Comparison of ENCODE assay signal across 8 cellular contexts in genomic region chr18:62186656-62187542, GRCh38. TPM values are rescaled to one million over a fixed set of nuclear protein-coding genes. Genes with fewer than 3 reads are reported as not detected.
A peak's percentile ranks its signal among the peaks of the same experiment; 100 is the strongest.
DNase-seq lines count a peak whose midpoint lies in the region; ATAC-seq and TF ChIP-seq lines count a peak whose summit lies in the region.

PIGN (minus strand) TSS chr18:62187056; CDS start chr18:62161353, 25,703 bp downstream.
RELCH (plus strand) TSS chr18:62187255; CDS start chr18:62187506, 251 bp downstream.

- no peaks in the 10 kb centered on the region for H3K36me3 ChIP-seq in left lung

- ATAC-seq in GM19395 (IDR thresholded peaks at IDR 0.05; ENCODE audit: unreplicated experiment) (peak; percentile 94), HG03565 (IDR thresholded peaks at IDR 0.05; ENCODE audit: unreplicated experiment) (peak; percentile 83), left lung (peak; percentile 97)

- H3K27ac ChIP-seq in C4-2B (peak within 1 kb of the TSS; percentile 95), left lung (peak within 1 kb of the TSS; percentile 75 to 86)

- H3K27me3 ChIP-seq in left lung: no peaks in the 10 kb centered on the region

- DNase-seq in NCI-H774 (lab: John Stamatoyannopoulos, UW) (peak; percentile 98), dermis blood vessel endothelial cell (peak; percentile 99), left lung (peak; percentile 94 to 96)
- DNase-seq in activated CD4-positive, alpha-beta T cell treated with anti-CD3 and anti-CD28 coated beads, Interleukin-2, amount 50 U/mL, for 4 hours: peak; percentile 92 to 93
- DNase-seq in stimulated activated CD4-positive, alpha-beta T cell treated with anti-CD3 and anti-CD28 coated beads, Interleukin-2, amount 100 ng/mL, for 48 hours: peak; percentile 84 to 87

- intact Hi-C loops in left lung (cut with DNase I): loop anchor here in 1 of 2 donors (10.0 kb wide), 1 partner anchor 58 kb away; no protein-coding TSS in a partner anchor

- TF ChIP-seq CTCF in C4-2B (conservative IDR thresholded peaks at IDR 0.05) (no peak), left lung (IDR thresholded peaks at IDR 0.05) (peak in 1 of 2 donors; percentile 12)

- H3K4me3 ChIP-seq in left lung: peak within 1 kb of the TSS; percentile 82 to 93

- H3K4me1 ChIP-seq in left lung: peaks cover 14 to 61% of the 10 kb centered on the region in 2 donors

- no peaks in the 10 kb centered on the region for H3K9me3 ChIP-seq in left lung

RNA-seq across cellular contexts. Expression of gene PIGN, which starts in this region (rescaled TPM):
- total RNA-seq in dermis blood vessel endothelial cell (58.4 and 58.8 TPM in 2 replicates), left lung (10 to 100 TPM; 28.9 to 31.4 TPM)

RNA-seq across cellular contexts. Expression of gene RELCH, which starts in this region (rescaled TPM):
- total RNA-seq in dermis blood vessel endothelial cell (32.0 and 34.9 TPM in 2 replicates), left lung (10 to 100 TPM; 23.8 to 32.6 TPM)

Comparison
In these comparisons a context has a peak if more than half of its experiments do, and no peak if none do; other contexts are left out.
1. Peak in every context shown above with its lines: DNase-seq, ATAC-seq, H3K4me3 ChIP-seq and H3K27ac ChIP-seq.